In genomic region chr21:35436899-35437298, GRCh38 we compare ENCODE assay signal across 1 cellular context.
TF ChIP-seq lines count a peak whose summit lies in the region.

No MANE protein-coding gene starts in this region.

TF ChIP-seq in SK-N-SH, 30 proteins besides CTCF, POLR2A, EP300 and RAD21 (continued from another document):
- TF ChIP-seq REST (IDR thresholded peaks at IDR 0.05; ENCODE audit: low read depth, low read length) (no peak), RXRA (IDR thresholded peaks at IDR 0.05; ENCODE audit: borderline replicate concordance, low read depth) (no peak)
TF ChIP-seq in SK-N-SH: peak in this region for 0.
